34 cellular contexts compared by ENCODE assay signal in the genomic region with DNA sequence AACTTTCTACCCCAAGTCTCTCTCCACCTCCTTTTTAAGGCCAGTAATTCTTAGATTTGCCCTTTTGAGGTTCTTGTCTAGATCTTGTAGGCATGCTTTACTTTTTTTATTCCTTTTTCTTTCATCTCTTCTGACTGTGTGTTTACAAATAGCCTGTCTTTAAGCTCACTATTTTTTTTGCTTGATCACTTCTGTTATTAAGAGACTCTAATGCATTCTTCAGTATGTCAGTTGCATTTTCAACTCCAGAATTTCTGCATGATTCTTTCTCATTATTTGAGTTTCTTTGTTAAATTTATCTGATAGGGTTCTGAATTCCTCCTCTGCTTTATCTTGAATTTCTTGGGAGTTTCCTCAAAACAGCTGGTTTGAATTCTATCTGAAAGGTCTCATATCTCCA.
"Had no signal": no experiment of that assay in that cellular context is flagged by ENCODE, and none has a peak within 500 bp of the region (broad histone marks: within the 10 kb centered on the region; RNA-seq: fewer than 3 reads in every experiment).

No MANE protein-coding gene starts in this region.

- H3K27me3 ChIP-seq: MG63 had no signal

- DNase-seq: Karpas-422, Kasumi-1, MG63, MM.1S, MV-4-11, NCI-H1048, NCI-H1092, NCI-H1092 treated with DMSO at 0.1 percent for 48 hours, NCI-H1105, NCI-H1105 treated with DMSO at 0.1 percent for 48 hours, NCI-H1417, NCI-H1417 treated with DMSO at 0.1 percent for 48 hours, NCI-H1436, NCI-H1436 treated with DMSO at 0.1 percent for 48 hours, NCI-H146, NCI-H1694, NCI-H1694 treated with DMSO at 0.1 percent for 48 hours, NCI-H187, NCI-H187 treated with DMSO at 0.1 percent for 48 hours, NCI-H1930, NCI-H2029, NCI-H2029 treated with DMSO at 0.1 percent for 48 hours, NCI-H2081, NCI-H2081 treated with DMSO at 0.1 percent for 48 hours, NCI-H2107, NCI-H2171, NCI-H2171 treated with DMSO at 0.1 percent for 48 hours, NCI-H2227 treated with DMSO at 0.1 percent for 48 hours, NCI-H226, NCI-H345, NCI-H446, NCI-H446 treated with DMSO at 0.1 percent for 48 hours, NCI-H510A, NCI-H510A treated with DMSO at 0.1 percent for 48 hours had no signal

- H3K36me3 ChIP-seq: MG63 had no signal

- H3K4me3 ChIP-seq: MG63 had no signal
